8 cellular contexts compared by ENCODE assay signal in the genomic region with DNA sequence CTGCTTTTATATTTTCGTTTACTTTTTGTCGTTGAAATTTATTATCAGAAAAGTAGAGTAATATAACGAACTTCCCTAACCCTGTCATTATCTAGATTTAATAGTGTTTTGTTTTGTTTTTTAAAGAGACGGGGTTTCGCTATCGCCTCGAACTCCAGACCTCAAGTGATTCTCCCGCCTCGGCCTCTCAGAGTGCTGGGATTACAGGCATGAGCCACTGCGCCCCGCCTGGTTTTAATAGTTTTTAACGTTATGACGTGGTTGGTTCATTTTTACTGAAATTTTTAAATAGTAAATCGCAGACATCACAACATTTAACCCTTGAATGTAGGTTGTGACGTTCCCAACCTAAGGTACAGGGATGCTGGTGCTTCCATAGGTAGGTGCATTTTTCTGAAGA. TPM values are rescaled to one million over a fixed set of nuclear protein-coding genes. Genes with fewer than 3 reads are reported as not detected.
A peak's percentile ranks its signal among the peaks of the same experiment; 100 is the strongest.
DNase-seq lines count a peak whose midpoint lies in the region; ATAC-seq and TF ChIP-seq lines count a peak whose summit lies in the region.

No MANE protein-coding gene starts in this region.

- peaks cover 49% of the 10 kb centered on the region for H3K4me1 Mint-ChIP-seq in activated naive CD8-positive, alpha-beta T cell (ENCODE audit: low read depth)
- peaks cover 46 to 71% of the 10 kb centered on the region in 2 donors for H3K4me1 Mint-ChIP-seq in immature natural killer cell

- peaks cover 4% of the 10 kb centered on the region for H3K36me3 Mint-ChIP-seq in activated naive CD8-positive, alpha-beta T cell
- peaks cover 7 to 21% (median 19%) of the 10 kb centered on the region in 3 donors for H3K36me3 Mint-ChIP-seq in immature natural killer cell

- TF ChIP-seq POLR2A in GM18505 (IDR thresholded peaks at IDR 0.05; ENCODE audit: borderline replicate concordance, extremely low read depth, insufficient read depth, insufficient read length): no peak

- H3K9ac ChIP-seq in KMS-11: peak overlapping the region; percentile 86

- H3K4me3 Mint-ChIP-seq in activated naive CD8-positive, alpha-beta T cell: peak overlapping the region; percentile 97
- peak overlapping the region; percentile 94 to 97 (median 94) for H3K4me3 Mint-ChIP-seq in immature natural killer cell

- peak overlapping the region; percentile 86 for H2AFZ ChIP-seq in KMS-11 (ENCODE audit: low read depth)

- H3K27me3 ChIP-seq in AG04450 (ENCODE audit: control insufficient read depth, insufficient read depth, low read length): no peaks in the 10 kb centered on the region
- no peaks in the 10 kb centered on the region for H3K27me3 ChIP-seq in KMS-11 (ENCODE audit: insufficient read depth, low read depth)

- no peak for DNase-seq in AG04450 (ENCODE audit: low read depth, low spot score)
- DNase-seq in immature natural killer cell: peak in 1 of 3 donors; percentile 14
- DNase-seq in stimulated activated CD8-positive, alpha-beta memory T cell treated with anti-CD3 and anti-CD28 coated beads, Interleukin-4, amount 100 ng/mL, for 48 hours: peak; percentile 47
- no peak for DNase-seq in cerebellum (ENCODE audit: low spot score)

- no peaks in the 10 kb centered on the region; the same call in 1 of the 2 replicates for H3K36me3 ChIP-seq in KMS-11 (ENCODE audit: insufficient read depth)

- H3K9me3 Mint-ChIP-seq in activated naive CD8-positive, alpha-beta T cell (ENCODE audit: low read depth): no peaks in the 10 kb centered on the region
- H3K9me3 Mint-ChIP-seq in immature natural killer cell: no peaks in the 10 kb centered on the region

- H3K27ac ChIP-seq in AG04450 (ENCODE audit: low read depth, low read length) (peak overlapping the region; percentile 91), KMS-11 (peak overlapping the region; percentile 69)

- peaks cover 46% of the 10 kb centered on the region for H3K79me2 ChIP-seq in KMS-11 (ENCODE audit: insufficient read depth, low read depth)

- ATAC-seq in GM18505 (IDR thresholded peaks at IDR 0.05; ENCODE audit: unreplicated experiment): no peak
- ATAC-seq in GM21723 (IDR thresholded peaks at IDR 0.05; ENCODE audit: unreplicated experiment): no peak

- no peak for TF ChIP-seq CTCF in AG04450 (IDR thresholded peaks at IDR 0.05; ENCODE audit: low read depth, low read length)
- TF ChIP-seq CTCF in KMS-11 (conservative IDR thresholded peaks at IDR 0.05; ENCODE audit: low read depth, low read length): no peak

- CTCF ChIA-PET in AG04450 (lab: Charles Lee): interaction anchor here (0.8 kb wide), 1 partner anchor 173 kb away, joined by 6 read pairs; no protein-coding TSS in a partner anchor

- H3K4me3 ChIP-seq in AG04450 (ENCODE audit: low read depth, low read length): peak overlapping the region; percentile 94
- H3K4me3 ChIP-seq in KMS-11 (IDR thresholded peaks at IDR 0.05; ENCODE audit: insufficient read depth, low read depth, low read length): peak overlapping the region; percentile 36

- POLR2A ChIA-PET in AG04450 (lab: Yijun Ruan, JAX): interaction anchor here (0.6 to 0.9 kb wide), 2 partner anchors 29 to 33 kb away, joined by 6 read pairs; a partner anchor contains a TSS

- peaks cover 5% of the 10 kb centered on the region; the same call in 1 of the 2 replicates for H3K9me3 ChIP-seq in AG04450 (ENCODE audit: control insufficient read depth, insufficient read depth, low read length)

- H3K27ac Mint-ChIP-seq in activated naive CD8-positive, alpha-beta T cell: peak overlapping the region; percentile 98
- H3K27ac Mint-ChIP-seq in immature natural killer cell: peak overlapping the region; percentile 96 to 99 (median 98)

- no peaks in the 10 kb centered on the region for H3K27me3 Mint-ChIP-seq in activated naive CD8-positive, alpha-beta T cell
- H3K27me3 Mint-ChIP-seq in immature natural killer cell (ENCODE audit: low read depth in 3 of 3): peaks cover 0 to 8% (median 6%) of the 10 kb centered on the region in 3 donors

- 0 out of 2 replicates have a peak, but pooled peaks cover 18% of the 10 kb centered on the region for H4K20me1 ChIP-seq in KMS-11 (ENCODE audit: insufficient read depth)

- peaks cover 36% of the 10 kb centered on the region for H3K4me1 ChIP-seq in KMS-11 (ENCODE audit: low read depth, poor library complexity, severe bottlenecking)

- H3K4me2 ChIP-seq in KMS-11: peak overlapping the region; percentile 93

RNA-seq across cellular contexts. Expression of a gene that starts 1.0 kb away (rescaled TPM):
- polyA plus RNA-seq in AG04450 (2011; rRNA removed) (77.6 and 81.8 TPM in 2 replicates), immature natural killer cell (10 to 100 TPM; 20.2 to 32.1 (median 26.0) TPM)
- 29.8 and 31.7 TPM in 2 replicates for polyA minus RNA-seq in AG04450 (2011; rRNA and poly(A)+ RNA removed)
- 121 TPM for total RNA-seq in cerebellum

RNA-seq across cellular contexts. Expression of a gene that starts 17.1 kb away (rescaled TPM):
- 0.04 and 0.07 TPM in 2 replicates for polyA plus RNA-seq in AG04450 (2011; rRNA removed)
- polyA minus RNA-seq in AG04450 (2011; rRNA and poly(A)+ RNA removed): not detected in 2 replicates
- 1 to 10 TPM in 1 of 3 donors, under 1 TPM in 2; 0.23 to 2.0 (median 0.24) TPM for polyA plus RNA-seq in immature natural killer cell
- total RNA-seq in cerebellum: 0.36 TPM

RNA-seq across cellular contexts. Expression of a gene that starts 32.5 kb away (rescaled TPM):
- polyA plus RNA-seq in AG04450 (2011; rRNA removed): 2.7 and 2.8 TPM in 2 replicates
- 8.4 and 16.3 TPM in 2 replicates for polyA minus RNA-seq in AG04450 (2011; rRNA and poly(A)+ RNA removed)
- 1 to 10 TPM in 2 of 3 donors, under 1 TPM in 1; 0.82 to 5.9 (median 1.4) TPM for polyA plus RNA-seq in immature natural killer cell
- total RNA-seq in cerebellum: 10.4 TPM

RNA-seq across cellular contexts. Expression of a gene that starts 32.7 kb away (rescaled TPM):
- polyA plus RNA-seq in AG04450 (2011; rRNA removed) (40.4 and 55.3 TPM in 2 replicates), immature natural killer cell (100 to 1,000 TPM; 219 to 304 (median 265) TPM)
- 15.6 and 19.5 TPM in 2 replicates for polyA minus RNA-seq in AG04450 (2011; rRNA and poly(A)+ RNA removed)
- total RNA-seq in cerebellum: 3.6 TPM
